8 cellular contexts compared by ENCODE assay signal in genomic region chr1:70966018-70966638, GRCh38.
DNase-seq lines count a peak whose midpoint lies in the region; ATAC-seq and TF ChIP-seq lines count a peak whose summit lies in the region.
"Had no signal": no experiment of that assay in that cellular context is flagged by ENCODE, and none has a peak within 500 bp of the region (broad histone marks: within the 10 kb centered on the region; RNA-seq: fewer than 3 reads in every experiment).

No MANE protein-coding gene starts in this region.

- H3K9ac ChIP-seq in mesenchymal stem cell (ENCODE audit: low read length), result no peak overlapping the region

- TF ChIP-seq POLR2A in suprapubic skin (IDR thresholded peaks at IDR 0.05), result no peak

- H3K4me2 ChIP-seq in mesenchymal stem cell (ENCODE audit: low read length, poor library complexity, severe bottlenecking), result no peak overlapping the region

- H3K4ac ChIP-seq in mesenchymal stem cell (ENCODE audit: low read depth in 1 of 2, low read length in 2 of 2), result no peak overlapping the region

- H2BK12ac ChIP-seq in mesenchymal stem cell (ENCODE audit: low read length in 2 of 2), result no peak overlapping the region

- peak; percentile 15 for DNase-seq in RPMI8226
- peak; percentile 2 for DNase-seq in mesenchymal stem cell
- no peak for DNase-seq in GM20000 (ENCODE audit: low spot score)
- DNase-seq in suprapubic skin (ENCODE audit: low spot score in 2 of 2), result no peak
- DNase-seq: activated T-cell treated with anti-CD3 and anti-CD28 coated beads, Interleukin-2, amount 50 U/mL, for 1 hour had no signal

- H3K18ac ChIP-seq in mesenchymal stem cell (ENCODE audit: low read depth in 1 of 2, low read length in 2 of 2), result no peak overlapping the region

- H3K23ac ChIP-seq in mesenchymal stem cell (ENCODE audit: low read length in 2 of 2), result no peak overlapping the region

- H2BK15ac ChIP-seq in mesenchymal stem cell (ENCODE audit: low read depth, poor library complexity, severe bottlenecking), result no peak overlapping the region

- no peak overlapping the region for H2BK120ac ChIP-seq in mesenchymal stem cell (ENCODE audit: low read depth, low read length)

- no peak overlapping the region for H2AK5ac ChIP-seq in mesenchymal stem cell (ENCODE audit: low read length, severe bottlenecking)

- no peaks in the 10 kb centered on the region for H3K27me3 ChIP-seq in mesenchymal stem cell (ENCODE audit: control insufficient read depth in 1 of 2, insufficient read depth in 1 of 2, low read length in 2 of 2)
- no peaks in the 10 kb centered on the region for H3K27me3 ChIP-seq in suprapubic skin

- H2AFZ ChIP-seq in mesenchymal stem cell (ENCODE audit: low read depth, low read length), result no peak overlapping the region

- TF ChIP-seq EP300 in suprapubic skin (IDR thresholded peaks at IDR 0.05), result no peak

- no peak overlapping the region for H2BK5ac ChIP-seq in mesenchymal stem cell (ENCODE audit: low read depth, low read length, poor library complexity, severe bottlenecking)

- no peaks in the 10 kb centered on the region for H3K79me1 ChIP-seq in mesenchymal stem cell (replicated peaks; ENCODE audit: low read length, poor library complexity, severe bottlenecking)

- H3K4me3 ChIP-seq in GM12875 (ENCODE audit: low read depth, low read length) (no peak overlapping the region), mesenchymal stem cell (ENCODE audit: insufficient read depth in 1 of 2, low read depth in 1 of 2, low read length in 2 of 2) (no peak overlapping the region), suprapubic skin (no peak overlapping the region)

- peak; percentile 71 for ATAC-seq in HG02623 (IDR thresholded peaks at IDR 0.05; ENCODE audit: unreplicated experiment)
- ATAC-seq in GM18873 (IDR thresholded peaks at IDR 0.05; ENCODE audit: low FRiP score, unreplicated experiment), result no peak

- no CpG with 5 or more reads among the region's 2 CpGs for WGBS in mesenchymal stem cell
- WGBS in suprapubic skin, result 52% methylated on average over 2 of the region's 2 CpGs

- 0 out of 2 replicates have a peak, but pooled peaks have one; percentile 11 for TF ChIP-seq CTCF in GM12875 (IDR thresholded peaks at IDR 0.05; ENCODE audit: borderline replicate concordance, insufficient read depth, low read depth, low read length)
- TF ChIP-seq CTCF in GM20000 (IDR thresholded peaks at IDR 0.05; ENCODE audit: extremely low read depth, missing control alignments), result no peak
- peak in 1 of 2 donors; percentile 34 for TF ChIP-seq CTCF in suprapubic skin (IDR thresholded peaks at IDR 0.05)

- H3K27ac ChIP-seq in mesenchymal stem cell (ENCODE audit: low read length, poor library complexity, severe bottlenecking), result no peak overlapping the region
- H3K27ac ChIP-seq in suprapubic skin, result no peak overlapping the region

- H3K9me3 ChIP-seq in mesenchymal stem cell (ENCODE audit: control insufficient read depth, low read length), result no peaks in the 10 kb centered on the region
- H3K9me3 ChIP-seq in suprapubic skin, result no peaks in the 10 kb centered on the region

- H3K4me1 ChIP-seq in mesenchymal stem cell (ENCODE audit: control insufficient read depth, insufficient read depth, low read depth, low read length) (no peaks in the 10 kb centered on the region), suprapubic skin (peaks cover 6% of the 10 kb centered on the region)

- H4K91ac ChIP-seq in mesenchymal stem cell (ENCODE audit: low read length), result no peak overlapping the region

- H3K14ac ChIP-seq in mesenchymal stem cell (ENCODE audit: low read length in 2 of 2), result no peak overlapping the region

- no peak overlapping the region for H4K8ac ChIP-seq in mesenchymal stem cell (ENCODE audit: low read length)

- H3K36me3 ChIP-seq in mesenchymal stem cell (ENCODE audit: control insufficient read depth in 1 of 2, insufficient read depth in 2 of 2, low read depth in 1 of 2, low read length in 2 of 2) (no peaks in the 10 kb centered on the region), suprapubic skin (no peaks in the 10 kb centered on the region)

Comparison
In these comparisons a context has a peak if more than half of its experiments do, and no peak if none do; other contexts are left out.
1. DNase-seq: peak in RPMI8226 (single experiment) and mesenchymal stem cell (single experiment); none in GM20000 (single experiment) and suprapubic skin (0 of 2).